Comparison of ENCODE assay signal across 10 cellular contexts in genomic region chr5:113510836-113511451, GRCh38. TPM values are rescaled to one million over a fixed set of nuclear protein-coding genes. Genes with fewer than 3 reads are reported as not detected.
DNase-seq lines count a peak whose midpoint lies in the region; ATAC-seq and TF ChIP-seq lines count a peak whose summit lies in the region.
"Had no signal": no experiment of that assay in that cellular context is flagged by ENCODE, and none has a peak within 500 bp of the region (broad histone marks: within the 10 kb centered on the region; RNA-seq: fewer than 3 reads in every experiment).

No MANE protein-coding gene starts in this region.

- peaks cover 7% of the 10 kb centered on the region for H4K20me1 ChIP-seq in GM23338 (replicated peaks; ENCODE audit: insufficient read depth)

- TF ChIP-seq CTCF in GM23338 (conservative IDR thresholded peaks at IDR 0.05; ENCODE audit: low read depth in 2 of 2): peak; percentile 43 to 50; a peak in 3 of 4 replicates
- TF ChIP-seq CTCF in Peyer's patch (IDR thresholded peaks at IDR 0.05): peak in 5 of 6 experiments; percentile 14 to 68 (median 58)
- TF ChIP-seq CTCF in fibroblast of villous mesenchyme (IDR thresholded peaks at IDR 0.05; ENCODE audit: insufficient read depth, low read depth, low read length): peak; percentile 52

- H3K36me3 ChIP-seq in GM23338 (ENCODE audit: insufficient read depth) (no peaks in the 10 kb centered on the region), Peyer's patch (no peaks in the 10 kb centered on the region)
- H3K36me3 ChIP-seq: HAP-1 had no signal

- H3K27me3 ChIP-seq in GM23338 (ENCODE audit: insufficient read depth) (no peaks in the 10 kb centered on the region), Peyer's patch (no peaks in the 10 kb centered on the region)

- H3K27ac Mint-ChIP-seq in GM23338: no peak overlapping the region
- H3K27ac Mint-ChIP-seq: dendritic cell treated with granulocyte-macrophage colony-stimulating factor and Interleukin-4, amounts not matched to agents 40 ng/mL and 50 ng/mL, for 4 days had no signal

- H3K79me2 ChIP-seq in GM23338 (replicated peaks; ENCODE audit: insufficient read depth): peaks cover 11% of the 10 kb centered on the region

- no peak for TF ChIP-seq POLR2A in Peyer's patch (IDR thresholded peaks at IDR 0.05)

- H3K4me2 ChIP-seq in GM23338: no peak overlapping the region

- no peak overlapping the region for H3K4me3 Mint-ChIP-seq in GM23338
- H3K4me3 Mint-ChIP-seq: dendritic cell treated with granulocyte-macrophage colony-stimulating factor and Interleukin-4, amounts not matched to agents 40 ng/mL and 50 ng/mL, for 4 days had no signal

- no peak overlapping the region for H2AFZ ChIP-seq in GM23338

- H3K27me3 Mint-ChIP-seq in GM23338 (ENCODE audit: insufficient read depth, low read depth, poor library complexity): peaks cover 2% of the 10 kb centered on the region

- H3K4me3 ChIP-seq in GM23338 (no peak overlapping the region), Peyer's patch (no peak overlapping the region), fibroblast of villous mesenchyme (ENCODE audit: low read depth, low read length) (no peak overlapping the region)
- H3K4me3 ChIP-seq: HAP-1 had no signal

- H3K36me3 Mint-ChIP-seq in GM23338 (ENCODE audit: low read depth): peaks cover 5% of the 10 kb centered on the region; the same call in 2 of the 3 replicates

- H3K9me2 ChIP-seq in GM23338 (ENCODE audit: insufficient read depth): no peaks in the 10 kb centered on the region

- peaks cover 10% of the 10 kb centered on the region for H3K4me1 Mint-ChIP-seq in GM23338

- no peaks in the 10 kb centered on the region for H3K9me3 ChIP-seq in Peyer's patch
- H3K9me3 ChIP-seq: HAP-1 had no signal

- peaks cover 11% of the 10 kb centered on the region for H3K4me1 ChIP-seq in GM23338 (ENCODE audit: insufficient read depth)
- H3K4me1 ChIP-seq in Peyer's patch: peaks cover 0 to 16% (median 2%) of the 10 kb centered on the region in 4 donors

- no peaks in the 10 kb centered on the region for H3K9me3 Mint-ChIP-seq in GM23338
- H3K9me3 Mint-ChIP-seq: dendritic cell treated with granulocyte-macrophage colony-stimulating factor and Interleukin-4, amounts not matched to agents 40 ng/mL and 50 ng/mL, for 4 days had no signal

- no peak overlapping the region for H3K27ac ChIP-seq in GM23338 (ENCODE audit: low read depth)
- H3K27ac ChIP-seq in Peyer's patch: no peak overlapping the region

- DNase-seq in AML-193 (lab: John Stamatoyannopoulos, UW) (peak; percentile 33 to 46), GM23338 (ENCODE audit: low spot score) (no peak), Peyer's patch (no peak), fibroblast of villous mesenchyme (ENCODE audit: low read depth) (peak; percentile 66), COLO668 (lab: John Stamatoyannopoulos, UW; ENCODE audit: unreplicated experiment) (no peak)
- DNase-seq in activated CD4-positive, alpha-beta T cell treated with anti-CD3 and anti-CD28 coated beads for 48 hours: no peak

- ATAC-seq in GM23338 (no peak), HG02852 (IDR thresholded peaks at IDR 0.05; ENCODE audit: unreplicated experiment) (no peak), HG03354 (IDR thresholded peaks at IDR 0.05; ENCODE audit: poor library complexity, severe bottlenecking, unreplicated experiment) (no peak)

- H3F3A ChIP-seq in GM23338 (replicated peaks; ENCODE audit: low read depth): no peaks in the 10 kb centered on the region

TF ChIP-seq in GM23338, 12 proteins besides CTCF, POLR2A, EP300 and RAD21 (continues in another document):
- TF ChIP-seq EZH2 (IDR thresholded peaks at IDR 0.05; ENCODE audit: low read depth, unreplicated experiment) (no peak), ZNF331 (CRISPR knock-in tag; IDR thresholded peaks at IDR 0.05; ENCODE audit: low read depth) (no peak), ZNF462 (CRISPR knock-in tag; IDR thresholded peaks at IDR 0.05) (no peak), CREB1 (CRISPR knock-in tag; IDR thresholded peaks at IDR 0.05; ENCODE audit: low read depth) (no peak)

RNA-seq across cellular contexts. Expression of gene YTHDC2, which starts 2.5 kb away (rescaled TPM):
- 28.5 and 33.9 TPM in 2 replicates for total RNA-seq in GM23338 (2014; rRNA removed; shearing (Covaris generic))
- 15.7 and 19.9 TPM in 2 replicates for polyA plus RNA-seq in GM23338 (2016; fragmentation: Nextera tagmentation; extraction: Ambion mirVana)
- 10 to 100 TPM; 27.4 to 39.1 (median 30.9) TPM for total RNA-seq in Peyer's patch
- 31.1 and 32.2 TPM in 2 replicates for total RNA-seq in fibroblast of villous mesenchyme

RNA-seq across cellular contexts. Expression of gene MCC, which starts 22.7 kb away (rescaled TPM):
- total RNA-seq in GM23338 (2014; rRNA removed; shearing (Covaris generic)): 10.1 and 10.3 TPM in 2 replicates
- polyA plus RNA-seq in GM23338 (2016; fragmentation: Nextera tagmentation; extraction: Ambion mirVana): 2.7 and 3.8 TPM in 2 replicates
- total RNA-seq in Peyer's patch (100 to 1,000 TPM in 1 of 4 donors, 1 to 10 TPM in 3; 1.2 to 133 (median 8.5) TPM), fibroblast of villous mesenchyme (25.4 and 37.6 TPM in 2 replicates)

Comparison
In these comparisons a context has a peak if more than half of its experiments do, and no peak if none do; other contexts are left out.
1. DNase-seq: peak in AML-193 (2 of 2) and fibroblast of villous mesenchyme (single experiment); none in GM23338 (single experiment), Peyer's patch (0 of 3), activated CD4-positive, alpha-beta T cell treated with anti-CD3 and anti-CD28 coated beads for 48 hours (single experiment) and COLO668 (single experiment).
2. Peak in every context shown above with its lines, with median percentiles within 50 percentile points of each other: CTCF ChIP-seq.